ENCODE assay signal across 8 cellular contexts in genomic region chr12:6723607-6724408, GRCh38. TPM values are rescaled to one million over a fixed set of nuclear protein-coding genes. Genes with fewer than 3 reads are reported as not detected.
DNase-seq lines count a peak whose midpoint lies in the region; ATAC-seq and TF ChIP-seq lines count a peak whose summit lies in the region.

Gene COPS7A, plus strand, starts transcription at chr12:6724046. Its CDS starts 611 bp downstream, at chr12:6724657.

- TF ChIP-seq CTCF in BJ (IDR thresholded peaks at IDR 0.05; ENCODE audit: insufficient read depth, low read depth, low read length) (no peak), colonic mucosa (IDR thresholded peaks at IDR 0.05) (no peak)

- H3K36me3 Mint-ChIP-seq in activated CD4-positive, alpha-beta T cell treated with anti-CD3 and anti-CD28 coated beads, Interleukin-2, amount 10 ng/mL, durations not matched to agents 24 days and 14 days (ENCODE audit: low read depth), result peaks cover 12% of the 10 kb centered on the region

- peak within 1 kb of the TSS; percentile 98 for H3K27ac Mint-ChIP-seq in activated CD4-positive, alpha-beta T cell treated with anti-CD3 and anti-CD28 coated beads, Interleukin-2, amount 10 ng/mL, durations not matched to agents 24 days and 14 days

- H3K36me3 ChIP-seq in BJ (ENCODE audit: control insufficient read depth, insufficient read depth, low read length) (no peaks in the 10 kb centered on the region; the same call in none of the 2 replicates), colonic mucosa (no peaks in the 10 kb centered on the region)

- peak within 1 kb of the TSS; percentile 80 for H3K27ac ChIP-seq in colonic mucosa

- POLR2A ChIA-PET in BJ (lab: Charles Lee), result interaction anchor here (0.6 to 1.2 kb wide), 4 partner anchors 19 to 171 kb away, joined by 3 to 19 read pairs (median 4); partner anchors contain the start of genes MLF2 and ZNF384

- H3K4me3 Mint-ChIP-seq in activated CD4-positive, alpha-beta T cell treated with anti-CD3 and anti-CD28 coated beads, Interleukin-2, amount 10 ng/mL, durations not matched to agents 24 days and 14 days, result peak within 1 kb of the TSS; percentile 89

- CTCF ChIA-PET in BJ (lab: Yijun Ruan, JAX), result interaction anchor here (0.8 to 4.1 kb wide), 11 partner anchors 9 to 382 kb away, joined by 3 to 27 read pairs (median 5); partner anchors contain the start of genes MLF2, TNFRSF1A and ZNF384

- H3K27me3 ChIP-seq in BJ (ENCODE audit: control insufficient read depth, insufficient read depth, low read length), result no peaks in the 10 kb centered on the region
- H3K27me3 ChIP-seq in colonic mucosa, result no peaks in the 10 kb centered on the region

- peak; percentile 97 for ATAC-seq in GM19324 (IDR thresholded peaks at IDR 0.05; ENCODE audit: low FRiP score, unreplicated experiment)
- ATAC-seq in HG03469 (IDR thresholded peaks at IDR 0.05; ENCODE audit: unreplicated experiment), result peak; percentile 83

- no peaks in the 10 kb centered on the region for H3K9me3 Mint-ChIP-seq in activated CD4-positive, alpha-beta T cell treated with anti-CD3 and anti-CD28 coated beads, Interleukin-2, amount 10 ng/mL, durations not matched to agents 24 days and 14 days

- H3K4me1 Mint-ChIP-seq in activated CD4-positive, alpha-beta T cell treated with anti-CD3 and anti-CD28 coated beads, Interleukin-2, amount 10 ng/mL, durations not matched to agents 24 days and 14 days, result peaks cover 27% of the 10 kb centered on the region

- H3K9me3 ChIP-seq in colonic mucosa, result no peaks in the 10 kb centered on the region

- peak within 1 kb of the TSS; percentile 52 for H3K4me3 ChIP-seq in BJ (ENCODE audit: low read depth, low read length)
- peak within 1 kb of the TSS; percentile 44 for H3K4me3 ChIP-seq in colonic mucosa

- peak; percentile 93 for DNase-seq in BJ (ENCODE audit: low read depth)
- peak; percentile 99 for DNase-seq in NCI-H526 treated with DMSO at 0.1 percent for 48 hours (lab: John Stamatoyannopoulos, UW)
- peak; percentile 99 for DNase-seq in activated CD4-positive, alpha-beta T cell treated with anti-CD3 and anti-CD28 coated beads, Interleukin-2, amount 10 ng/mL, durations not matched to agents 24 days and 14 days
- peak; percentile 99 for DNase-seq in colonic mucosa
- DNase-seq in kidney tubule cell (ENCODE audit: low spot score), result peak; percentile 99
- DNase-seq in stimulated activated CD4-positive, alpha-beta T cell treated with anti-CD3 and anti-CD28 coated beads, Interleukin-1b, Interleukin-23, amount 100 ng/mL, for 24 hours (ENCODE audit: low read depth in 4 of 4, low spot score in 1 of 4), result peak; percentile 76 to 99 (median 90)

- peaks cover 3% of the 10 kb centered on the region for H3K27me3 Mint-ChIP-seq in activated CD4-positive, alpha-beta T cell treated with anti-CD3 and anti-CD28 coated beads, Interleukin-2, amount 10 ng/mL, durations not matched to agents 24 days and 14 days

- peak within 1 kb of the TSS; percentile 56 to 65 for H3K9ac ChIP-seq in colonic mucosa (ENCODE audit: low read depth in 2 of 2, low read length in 2 of 2)

- H3K4me1 ChIP-seq in colonic mucosa, result peaks cover 6% of the 10 kb centered on the region

- intact Hi-C loops in activated CD4-positive, alpha-beta T cell treated with anti-CD3 and anti-CD28 coated beads, Interleukin-2, amount 10 ng/mL, durations not matched to agents 24 days and 14 days (cut with micrococcal nuclease), result loop anchor here (1.0 to 2.0 kb wide), 5 partner anchors 29 to 127 kb away; partner anchors contain the start of genes CDCA3, ING4, MLF2 and ZNF384
- intact Hi-C loops in colonic mucosa (cut with DNase I), result loop anchor here (5.0 kb wide), 1 partner anchor 62 kb away; the partner anchor contains the start of gene ING4

RNA-seq across cellular contexts. Expression of gene COPS7A, which starts in this region (rescaled TPM):
- 128 and 200 TPM in 2 replicates for polyA plus RNA-seq in BJ (2011; rRNA removed)
- 35.6 and 58.7 TPM in 2 replicates for polyA minus RNA-seq in BJ (2011; rRNA and poly(A)+ RNA removed)
- total RNA-seq in activated CD4-positive, alpha-beta T cell treated with anti-CD3 and anti-CD28 coated beads, Interleukin-2, amount 10 ng/mL, durations not matched to agents 24 days and 14 days, result 39.5 and 44.8 TPM in 2 replicates
- total RNA-seq in colonic mucosa, result 10 to 100 TPM; 33.3 to 47.6 TPM

Comparison
In these comparisons a context has a peak if more than half of its experiments do, and no peak if none do; other contexts are left out.
1. Peak in every context shown above with its lines: DNase-seq, ATAC-seq, H3K4me3 ChIP-seq and H3K27ac ChIP-seq.